ENCODE assay signal across 21 cellular contexts in the genomic region with DNA sequence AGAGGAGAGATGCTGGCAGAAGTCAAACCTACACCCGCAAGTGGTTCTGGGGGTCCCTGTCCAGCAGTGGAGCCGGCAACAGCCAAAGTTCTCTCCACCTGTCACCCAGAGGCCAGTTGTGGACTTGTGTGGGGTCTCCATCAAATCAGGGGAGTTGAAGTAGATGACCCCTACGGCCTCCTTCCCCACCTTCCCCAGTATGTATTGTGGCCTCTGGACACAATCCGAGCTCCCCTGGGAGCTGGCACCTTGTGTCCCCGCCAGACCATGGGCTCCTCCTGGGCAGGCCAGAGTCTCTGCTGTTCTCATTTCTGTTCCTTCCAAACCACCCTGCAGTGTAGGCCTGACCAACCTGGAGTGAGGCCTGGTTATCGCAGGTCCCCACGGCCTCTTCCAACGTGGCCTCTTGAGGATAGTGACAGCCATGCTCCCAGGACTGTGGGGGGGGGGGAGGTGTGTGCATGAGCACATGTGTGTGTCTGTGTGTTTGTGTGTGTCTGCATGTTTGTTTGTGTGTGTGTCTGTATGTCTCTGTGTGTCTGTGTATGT.
"Had no signal": no experiment of that assay in that cellular context is flagged by ENCODE, and none has a peak within 500 bp of the region (broad histone marks: within the 10 kb centered on the region; RNA-seq: fewer than 3 reads in every experiment).

No MANE protein-coding gene starts in this region.

- H3K4me3 ChIP-seq: heart left ventricle, lung, mucosa of descending colon, pancreas, prostate gland, tibial nerve had no signal

- H3K36me3 ChIP-seq: heart left ventricle, pancreas, prostate gland, tibial nerve had no signal

- H3K36me3 Mint-ChIP-seq: stimulated activated effector memory CD8-positive, alpha-beta T cell treated with anti-CD3 and anti-CD28 coated beads, Interleukin-12 subunit alpha, Interleukin-12 subunit beta, amount 100 ng/mL, for 72 hours had no signal

- H3K4me1 Mint-ChIP-seq: central memory CD8-positive, alpha-beta T cell; naive thymus-derived CD8-positive, alpha-beta T cell; neural crest cell; stimulated activated effector memory CD8-positive, alpha-beta T cell treated with anti-CD3 and anti-CD28 coated beads, Interleukin-12 subunit alpha, Interleukin-12 subunit beta, amount 100 ng/mL, for 72 hours had no signal

- H3K27me3 Mint-ChIP-seq: central memory CD8-positive, alpha-beta T cell had no signal

- ATAC-seq: esophagus mucosa; heart left ventricle; left colon; left ventricle myocardium superior; mucosa of descending colon; naive thymus-derived CD8-positive, alpha-beta T cell; pancreas; stimulated activated effector memory CD8-positive, alpha-beta T cell treated with anti-CD3 and anti-CD28 coated beads, Interleukin-12 subunit alpha, Interleukin-12 subunit beta, amount 100 ng/mL, for 72 hours; stimulated activated naive CD8-positive, alpha-beta T cell treated with anti-CD3 and anti-CD28 coated beads, Interleukin-15, Interleukin-2, amounts not matched to agents 100 U/mL and 50 U/mL, for 24 hours had no signal

- H3K27ac ChIP-seq: heart left ventricle, pancreas, prostate gland, tibial nerve had no signal

- H3K4me1 ChIP-seq: heart left ventricle, pancreas, prostate gland, tibial nerve had no signal

- H3K27ac Mint-ChIP-seq: stimulated activated effector memory CD8-positive, alpha-beta T cell treated with anti-CD3 and anti-CD28 coated beads, Interleukin-12 subunit alpha, Interleukin-12 subunit beta, amount 100 ng/mL, for 72 hours had no signal

- H3K27me3 ChIP-seq: pancreas had no signal

- DNase-seq: effector memory CD4-positive, alpha-beta T cell; heart left ventricle; hippocampal formation; left colon; left ventricle myocardium superior; mesenchymal stem cell; mucosa of descending colon; nucleus accumbens; pancreas; small intestine; stimulated activated CD4-positive, alpha-beta T cell treated with anti-CD3 and anti-CD28 coated beads, Interleukin-4, amount 100 ng/mL, for 1 hour; stimulated activated CD8-positive, alpha-beta memory T cell treated with anti-CD3 and anti-CD28 coated beads, Interleukin-4, amount 100 ng/mL, for 48 hours; stimulated activated naive CD8-positive, alpha-beta T cell treated with anti-CD3 and anti-CD28 coated beads, Interleukin-15, Interleukin-2, amounts not matched to agents 100 U/mL and 50 U/mL, for 24 hours had no signal

- H3K9me3 ChIP-seq: pancreas, prostate gland had no signal

- H3K4me3 Mint-ChIP-seq: central memory CD8-positive, alpha-beta T cell; naive thymus-derived CD8-positive, alpha-beta T cell; neural crest cell; stimulated activated effector memory CD8-positive, alpha-beta T cell treated with anti-CD3 and anti-CD28 coated beads, Interleukin-12 subunit alpha, Interleukin-12 subunit beta, amount 100 ng/mL, for 72 hours had no signal
